ENCODE assay signal across 11 cellular contexts in genomic region chr3:188309437-188310269, GRCh38.
DNase-seq lines count a peak whose midpoint lies in the region; ATAC-seq and TF ChIP-seq lines count a peak whose summit lies in the region.
"Had no signal": no experiment of that assay in that cellular context is flagged by ENCODE, and none has a peak within 500 bp of the region (broad histone marks: within the 10 kb centered on the region; RNA-seq: fewer than 3 reads in every experiment).

No MANE protein-coding gene starts in this region.

- no peaks in the 10 kb centered on the region for H3K27me3 Mint-ChIP-seq in activated CD4-positive, alpha-beta T cell treated with anti-CD3 and anti-CD28 coated beads for 36 hours
- no peaks in the 10 kb centered on the region for H3K27me3 Mint-ChIP-seq in neural progenitor cell (ENCODE audit: insufficient read depth, low read depth)

- no peak for TF ChIP-seq CTCF in neural progenitor cell (IDR thresholded peaks at IDR 0.05)

- no peak overlapping the region for H2AFZ ChIP-seq in neural progenitor cell (replicated peaks)

- no peak overlapping the region for H3K4me3 ChIP-seq in neural progenitor cell

- H3K4me3 Mint-ChIP-seq in activated CD4-positive, alpha-beta T cell treated with anti-CD3 and anti-CD28 coated beads for 36 hours = peak overlapping the region; percentile 9
- H3K4me3 Mint-ChIP-seq in neural progenitor cell = no peak overlapping the region

- CTCF ChIA-PET in activated CD4-positive, alpha-beta T cell treated with anti-CD3 and anti-CD28 coated beads for 36 hours (lab: Charles Lee) = interaction anchor here (0.7 to 1.0 kb wide), 3 partner anchors 568 to 1173 kb away, joined by 3 read pairs; no protein-coding TSS in a partner anchor

- POLR2A ChIA-PET in activated CD4-positive, alpha-beta T cell treated with anti-CD3 and anti-CD28 coated beads for 36 hours (lab: Charles Lee) = no interaction called here

- no peak overlapping the region for H3K4me2 ChIP-seq in neural progenitor cell

- no peaks in the 10 kb centered on the region for H3K79me2 ChIP-seq in neural progenitor cell (ENCODE audit: low read depth)

- peak overlapping the region; percentile 80 for H3K27ac Mint-ChIP-seq in activated CD4-positive, alpha-beta T cell treated with anti-CD3 and anti-CD28 coated beads for 36 hours
- H3K27ac Mint-ChIP-seq in neural progenitor cell = peak overlapping the region; percentile 9

- H3K4me1 ChIP-seq in neural progenitor cell = peaks cover 5% of the 10 kb centered on the region

- intact Hi-C loops in activated CD4-positive, alpha-beta T cell treated with anti-CD3 and anti-CD28 coated beads for 36 hours (cut with DNase I, micrococcal nuclease) = loop anchor here (1.0 to 5.0 kb wide), 7 partner anchors 10 to 479 kb away; no protein-coding TSS in a partner anchor

- no peaks in the 10 kb centered on the region for H3K27me3 ChIP-seq in neural progenitor cell

- H4K20me1 ChIP-seq in neural progenitor cell (ENCODE audit: low read depth) = no peaks in the 10 kb centered on the region

- H3K36me3 Mint-ChIP-seq in activated CD4-positive, alpha-beta T cell treated with anti-CD3 and anti-CD28 coated beads for 36 hours (ENCODE audit: low read depth) = peaks cover 26% of the 10 kb centered on the region
- H3K36me3 Mint-ChIP-seq in neural progenitor cell = peaks cover 10% of the 10 kb centered on the region

- no peak overlapping the region for H3K27ac ChIP-seq in neural progenitor cell

- DNase-seq in activated CD4-positive, alpha-beta T cell treated with anti-CD3 and anti-CD28 coated beads for 36 hours = peak; percentile 50
- no peak for DNase-seq in activated CD4-positive, alpha-beta T cell treated with anti-CD3 and anti-CD28 coated beads, Interleukin-2, amount 50 U/mL, for 1 hour
- no peak for DNase-seq in neural progenitor cell (ENCODE audit: low spot score)
- no peak for DNase-seq in DMS79 treated with DMSO at 0.1 percent for 48 hours (lab: John Stamatoyannopoulos, UW)
- DNase-seq in amygdala (lab: John Stamatoyannopoulos, UW) = no peak
- no peak for DNase-seq in middle frontal gyrus (ENCODE audit: extremely low spot score, low spot score)
- DNase-seq: cerebellar nuclear complex, left ventricle myocardium superior, SW 1271 had no signal

- peaks cover 26% of the 10 kb centered on the region for H3K4me1 Mint-ChIP-seq in activated CD4-positive, alpha-beta T cell treated with anti-CD3 and anti-CD28 coated beads for 36 hours
- peaks cover under 1% of the 10 kb centered on the region for H3K4me1 Mint-ChIP-seq in neural progenitor cell

- H3K9me3 ChIP-seq in neural progenitor cell (ENCODE audit: low read depth) = no peaks in the 10 kb centered on the region

- no peaks in the 10 kb centered on the region for H3F3A ChIP-seq in neural progenitor cell (ENCODE audit: low read depth)

- peaks cover 2% of the 10 kb centered on the region for H3K9me3 Mint-ChIP-seq in activated CD4-positive, alpha-beta T cell treated with anti-CD3 and anti-CD28 coated beads for 36 hours (ENCODE audit: low read depth)
- peaks cover 4% of the 10 kb centered on the region for H3K9me3 Mint-ChIP-seq in neural progenitor cell

- peak; percentile 85 for ATAC-seq in activated CD4-positive, alpha-beta T cell treated with anti-CD3 and anti-CD28 coated beads for 36 hours
- ATAC-seq in GM21786 (IDR thresholded peaks at IDR 0.05; ENCODE audit: unreplicated experiment) (peak; percentile 99), HG03575 (IDR thresholded peaks at IDR 0.05; ENCODE audit: extremely low read depth, insufficient number of reproducible peaks, low FRiP score, unreplicated experiment) (peak; percentile 99)

- no peak overlapping the region for H3K9ac ChIP-seq in neural progenitor cell

- no peaks in the 10 kb centered on the region for H3K36me3 ChIP-seq in neural progenitor cell
